ENCODE assay signal across 22 cellular contexts in genomic region chr15:89368566-89369223, GRCh38. TPM values are rescaled to one million over a fixed set of nuclear protein-coding genes. Genes with fewer than 3 reads are reported as not detected.
A peak's percentile ranks its signal among the peaks of the same experiment; 100 is the strongest.
DNase-seq lines count a peak whose midpoint lies in the region; ATAC-seq, FAIRE-seq and TF ChIP-seq lines count a peak whose summit lies in the region.
"Had no signal": no experiment of that assay in that cellular context is flagged by ENCODE, and none has a peak within 500 bp of the region (broad histone marks: within the 10 kb centered on the region; RNA-seq: fewer than 3 reads in every experiment).

No MANE protein-coding gene starts in this region.

- peaks cover 7% of the 10 kb centered on the region; the same call in 1 of the 2 replicates for H3K23me2 ChIP-seq in H1 (ENCODE audit: low read depth, low read length)

- no peak overlapping the region for H3K4ac ChIP-seq in H1 (replicated peaks; ENCODE audit: insufficient read length, low read depth, low read length)

- TF ChIP-seq CTCF in SK-N-SH (IDR thresholded peaks at IDR 0.05) (no peak), H1 (IDR thresholded peaks at IDR 0.05; ENCODE audit: control extremely low read depth in 1 of 3, insufficient read depth in 1 of 3, low read depth in 1 of 3, low read length in 3 of 3) (no peak; a peak in 1 of 4 replicates)

- H3K36me3 ChIP-seq in SK-N-SH (replicated peaks in 1 of 2; ENCODE audit: control insufficient read depth in 1 of 2, insufficient read depth in 2 of 2, low read length in 1 of 2) (peaks cover 0 to 2% of the 10 kb centered on the region in 2 experiments), H1 (ENCODE audit: control insufficient read depth in 2 of 4, insufficient read depth in 4 of 4, low read length in 3 of 4) (no peaks in the 10 kb centered on the region; a peak in 1 of 8 replicates)
- H3K36me3 ChIP-seq: gastrocnemius medialis, pancreas, upper lobe of right lung had no signal

- H3K36me3 Mint-ChIP-seq in stimulated activated naive B cell treated with anti-CD40 and anti-IgM and Interleukin-4, amounts not matched to agents 10 μg/mL and 1 μg/mL and 100 μg/mL, for 72 hours = no peaks in the 10 kb centered on the region
- H3K36me3 Mint-ChIP-seq: activated naive CD4-positive, alpha-beta T cell treated with anti-CD3 and anti-CD28 coated beads, Interleukin-2, amount 50 U/mL, for 24 hours; CD8-positive, alpha-beta memory T cell had no signal

- no peak for TF ChIP-seq RAD21 in SK-N-SH (IDR thresholded peaks at IDR 0.05; ENCODE audit: low read length)
- no peak for TF ChIP-seq RAD21 in H1 (IDR thresholded peaks at IDR 0.05 in 1 of 2, conservative IDR thresholded peaks at IDR 0.05 in 1 of 2; ENCODE audit: low read depth in 2 of 2, low read length in 2 of 2)

- H3K4me2 ChIP-seq in SK-N-SH = no peak overlapping the region
- H3K4me2 ChIP-seq in H1 (ENCODE audit: insufficient read depth in 1 of 2, low read depth in 2 of 2, low read length in 2 of 2) = peak overlapping the region; percentile 58 to 80

- ATAC-seq in SK-N-SH treated with all-trans-retinoic acid at 6 μM for 48 hours = no peak
- ATAC-seq in stimulated activated naive B cell treated with anti-CD40 and anti-IgM and Interleukin-4, amounts not matched to agents 10 μg/mL and 1 μg/mL and 100 μg/mL, for 72 hours (replicated peaks) = no peak
- ATAC-seq in HG03469 (IDR thresholded peaks at IDR 0.05; ENCODE audit: unreplicated experiment) = no peak
- ATAC-seq: gastrocnemius medialis, left ventricle myocardium superior, pancreas, upper lobe of right lung had no signal

- FAIRE-seq in H1 (lab: Jason Lieb, UNC) = no peak
- FAIRE-seq: pancreas had no signal

- TF ChIP-seq POLR2A in H1 (IDR thresholded peaks at IDR 0.05; ENCODE audit: control extremely low read depth in 1 of 2, low read depth in 2 of 2, low read length in 2 of 2) = no peak

- H3K27ac ChIP-seq in SK-N-SH (ENCODE audit: low read depth in 2 of 2, low read length in 1 of 2) (no peak overlapping the region; a peak in 1 of 4 replicates), H1 (ENCODE audit: low read depth, low read length) (no peak overlapping the region)
- H3K27ac ChIP-seq: gastrocnemius medialis, HL-60, pancreas, upper lobe of right lung had no signal

- H4K5ac ChIP-seq in H1 (ENCODE audit: insufficient read length, low read depth, low read length) = no peak overlapping the region

- H3K14ac ChIP-seq in H1 (ENCODE audit: insufficient read length) = no peak overlapping the region

- DNase-seq in SK-N-SH (peak; percentile 75), NCI-H1105 treated with DMSO at 0.1 percent for 48 hours (lab: John Stamatoyannopoulos, UW) (peak; percentile 19), H1 (ENCODE audit: low read depth in 1 of 2, low spot score in 2 of 2) (peak in 1 of 2 experiments; percentile 83), AG08395 (ENCODE audit: low spot score) (no peak), NCI-H2107 (lab: John Stamatoyannopoulos, UW) (no peak)
- no peak for DNase-seq in stimulated activated naive B cell treated with anti-CD40 and anti-IgM and Interleukin-4, amounts not matched to agents 10 μg/mL and 1 μg/mL and 100 μg/mL, for 72 hours
- DNase-seq: activated CD4-positive, alpha-beta T cell treated with anti-CD3 and anti-CD28 coated beads, Interleukin-2, amount 50 U/mL, for 4 hours; activated T-cell treated with anti-CD3 and anti-CD28 coated beads, Interleukin-2, amount 50 U/mL, for 24 hours; CD8-positive, alpha-beta memory T cell; dermis blood vessel endothelial cell; gastrocnemius medialis; GOT3; left ventricle myocardium superior; NK-92 treated with Interleukin-12 subunit alpha and Interleukin-12 subunit beta, amount 100 ng/mL, for 24 hours; stimulated activated CD4-positive, alpha-beta T cell treated with anti-CD3 and anti-CD28 coated beads, Interleukin-1b, Interleukin-23, amount 100 ng/mL, for 48 hours; stimulated activated naive CD8-positive, alpha-beta T cell treated with anti-CD3 and anti-CD28 coated beads, Interleukin-15, amount 100 ng/mL, for 72 hours; upper lobe of right lung had no signal

- no peak overlapping the region for H3K23ac ChIP-seq in H1 (ENCODE audit: insufficient read length)

- H4K8ac ChIP-seq in H1 (ENCODE audit: extremely low read depth, insufficient read depth, low read length) = no peak overlapping the region

- no peak overlapping the region for H3K9ac ChIP-seq in SK-N-SH
- no peak overlapping the region for H3K9ac ChIP-seq in H1 (replicated peaks in 1 of 4; ENCODE audit: extremely low read depth in 1 of 4, low read depth in 3 of 4, low read length in 3 of 4)

- H3K9me3 Mint-ChIP-seq in stimulated activated naive B cell treated with anti-CD40 and anti-IgM and Interleukin-4, amounts not matched to agents 10 μg/mL and 1 μg/mL and 100 μg/mL, for 72 hours = peaks cover 0 to 2% of the 10 kb centered on the region in 2 donors
- H3K9me3 Mint-ChIP-seq: activated naive CD4-positive, alpha-beta T cell treated with anti-CD3 and anti-CD28 coated beads, Interleukin-2, amount 50 U/mL, for 24 hours; activated T-cell treated with anti-CD3 and anti-CD28 coated beads, Interleukin-2, amount 50 U/mL, for 24 hours; stimulated activated naive CD8-positive, alpha-beta T cell treated with anti-CD3 and anti-CD28 coated beads, Interleukin-15, amount 100 ng/mL, for 72 hours had no signal

- no peak overlapping the region for H4K91ac ChIP-seq in H1 (replicated peaks; ENCODE audit: insufficient read length, low read length)

- WGBS in SK-N-SH (ENCODE audit: low lambda C conversion rate) = 36% methylated on average over 31 of the region's 34 CpGs
- WGBS in H1 (ENCODE audit: extremely low coverage in 1 of 2, insufficient coverage in 1 of 2, insufficient read length in 1 of 2, insufficient replicate concordance in 2 of 2, low coverage in 1 of 2, low lambda C conversion rate in 2 of 2, missing lambda C conversion rate in 1 of 2), 2 experiments = 3% methylated on average over 25 of the region's 34 CpGs; no CpG with 5 or more reads in 1 of the 2 experiments

- H3K56ac ChIP-seq in H1 (replicated peaks; ENCODE audit: insufficient read length, low read depth, low read length) = no peak overlapping the region

- H4K20me1 ChIP-seq in SK-N-SH (ENCODE audit: insufficient read depth) = 0 out of 2 replicates have a peak, but pooled peaks cover 1% of the 10 kb centered on the region
- peaks cover 17 to 43% of the 10 kb centered on the region in 2 experiments for H4K20me1 ChIP-seq in H1 (replicated peaks in 1 of 2; ENCODE audit: control insufficient read depth in 1 of 2, insufficient read depth in 2 of 2, low read length in 2 of 2)

- no peak overlapping the region for H2BK5ac ChIP-seq in H1 (ENCODE audit: low read depth, low read length)

- no peak overlapping the region for H2BK15ac ChIP-seq in H1 (ENCODE audit: low read length)

- no peak overlapping the region; the same call in 1 of the 2 replicates for H3K18ac ChIP-seq in H1 (ENCODE audit: extremely low read depth, low read length)

- no peak overlapping the region for H2BK120ac ChIP-seq in H1 (replicated peaks; ENCODE audit: low read depth, low read length)

- H3K4me3 ChIP-seq in SK-N-SH (ENCODE audit: low read depth in 2 of 2, low read length in 1 of 2) (peak overlapping the region in 1 of 2 experiments; percentile 52; a peak in 3 of 4 replicates), H1 (ENCODE audit: extremely low read depth in 1 of 4, insufficient read depth in 2 of 4, low read depth in 3 of 4, low read length in 4 of 4) (peak overlapping the region in 2 of 4 experiments; percentile 4 to 50; a peak in 3 of 8 replicates)
- H3K4me3 ChIP-seq: gastrocnemius medialis, upper lobe of right lung had no signal

- 0 out of 2 replicates have a peak overlapping the region, but pooled peaks have one; percentile 72 for H2BK20ac ChIP-seq in H1 (ENCODE audit: low read length)

- peak overlapping the region; percentile 59 for H3K27ac Mint-ChIP-seq in stimulated activated naive B cell treated with anti-CD40 and anti-IgM and Interleukin-4, amounts not matched to agents 10 μg/mL and 1 μg/mL and 100 μg/mL, for 72 hours
- H3K27ac Mint-ChIP-seq: activated naive CD4-positive, alpha-beta T cell treated with anti-CD3 and anti-CD28 coated beads, Interleukin-2, amount 50 U/mL, for 24 hours; activated T-cell treated with anti-CD3 and anti-CD28 coated beads, Interleukin-2, amount 50 U/mL, for 24 hours; CD8-positive, alpha-beta memory T cell; stimulated activated naive CD8-positive, alpha-beta T cell treated with anti-CD3 and anti-CD28 coated beads, Interleukin-15, amount 100 ng/mL, for 72 hours had no signal

- H3K27me3 ChIP-seq in SK-N-SH (ENCODE audit: insufficient read depth) = peaks cover 10% of the 10 kb centered on the region
- H3K27me3 ChIP-seq in H1 (replicated peaks in 1 of 4; ENCODE audit: control insufficient read depth in 3 of 4, extremely low read depth in 1 of 4, insufficient read depth in 3 of 4, low read length in 3 of 4) = peaks cover 97 to 100% (median 99%) of the 10 kb centered on the region in 4 experiments

- H3K79me1 ChIP-seq in H1 (ENCODE audit: low read depth, low read length) = no peaks in the 10 kb centered on the region

- H2AFZ ChIP-seq in SK-N-SH (ENCODE audit: low read depth) (no peak overlapping the region), H1 (ENCODE audit: low read length) (no peak overlapping the region)

- peaks cover 18 to 38% of the 10 kb centered on the region in 2 donors for H3K4me1 Mint-ChIP-seq in stimulated activated naive B cell treated with anti-CD40 and anti-IgM and Interleukin-4, amounts not matched to agents 10 μg/mL and 1 μg/mL and 100 μg/mL, for 72 hours

- no peaks in the 10 kb centered on the region for H3F3A ChIP-seq in SK-N-SH (replicated peaks; ENCODE audit: insufficient read depth)

- H3K79me2 ChIP-seq in SK-N-SH (ENCODE audit: insufficient read depth) = no peaks in the 10 kb centered on the region
- no peaks in the 10 kb centered on the region for H3K79me2 ChIP-seq in H1 (ENCODE audit: control insufficient read depth in 1 of 2, insufficient read depth in 2 of 2, low read length in 2 of 2)

- CTCF ChIA-PET in SK-N-SH (lab: Yijun Ruan, JAX) = interaction anchor here (1.0 to 4.2 kb wide), 7 partner anchors 11 to 191 kb away, joined by 3 to 60 read pairs (median 6); no protein-coding TSS in a partner anchor
- CTCF ChIA-PET in H1 (lab: Charles Lee; ENCODE audit: partially characterized antibody) = interaction anchor here (0.9 to 5.3 kb wide), 8 partner anchors 10 to 106 kb away, joined by 3 to 77 read pairs (median 8); no protein-coding TSS in a partner anchor

- H2AK5ac ChIP-seq in H1 (ENCODE audit: low read depth, low read length) = 0 out of 2 replicates have a peak overlapping the region, but pooled peaks have one; percentile 94

- POLR2A ChIA-PET in SK-N-SH (lab: Yijun Ruan, JAX) (interaction anchor here (1.0 to 1.8 kb wide), 4 partner anchors 15 to 33 kb away, joined by 3 to 5 read pairs (median 4); no protein-coding TSS in a partner anchor), H1 (lab: Charles Lee; ENCODE audit: partially characterized antibody) (interaction anchor here (0.6 to 5.2 kb wide), 11 partner anchors 9 to 60 kb away, joined by 3 to 26 read pairs (median 4); no protein-coding TSS in a partner anchor)

- H3K27me3 Mint-ChIP-seq in stimulated activated naive B cell treated with anti-CD40 and anti-IgM and Interleukin-4, amounts not matched to agents 10 μg/mL and 1 μg/mL and 100 μg/mL, for 72 hours = peaks cover 68 to 83% of the 10 kb centered on the region in 2 donors

- H3K4me1 ChIP-seq in SK-N-SH (ENCODE audit: control insufficient read depth in 1 of 2, insufficient read depth in 2 of 2, low read depth in 1 of 2, low read length in 1 of 2) (peaks cover 0 to 56% of the 10 kb centered on the region in 2 experiments; a peak in 1 of 4 replicates), H1 (replicated peaks in 1 of 4; ENCODE audit: control insufficient read depth in 3 of 4, insufficient read depth in 4 of 4, low read length in 3 of 4) (peaks cover 7 to 32% (median 19%) of the 10 kb centered on the region in 4 experiments)
- H3K4me1 ChIP-seq: pancreas had no signal

- H3K9me2 ChIP-seq in SK-N-SH = no peaks in the 10 kb centered on the region

- H2BK12ac ChIP-seq in H1 (ENCODE audit: low read depth, low read length) = peak overlapping the region; percentile 17; the same call in 1 of the 2 replicates

- peak overlapping the region in 1 of 2 donors; percentile 6 for H3K4me3 Mint-ChIP-seq in stimulated activated naive B cell treated with anti-CD40 and anti-IgM and Interleukin-4, amounts not matched to agents 10 μg/mL and 1 μg/mL and 100 μg/mL, for 72 hours
- H3K4me3 Mint-ChIP-seq: activated naive CD4-positive, alpha-beta T cell treated with anti-CD3 and anti-CD28 coated beads, Interleukin-2, amount 50 U/mL, for 24 hours; activated T-cell treated with anti-CD3 and anti-CD28 coated beads, Interleukin-2, amount 50 U/mL, for 24 hours had no signal

- TF ChIP-seq EP300 in SK-N-SH (IDR thresholded peaks at IDR 0.05; ENCODE audit: borderline replicate concordance in 1 of 2, low read depth in 1 of 2, low read length in 1 of 2) = no peak
- no peak for TF ChIP-seq EP300 in H1 (IDR thresholded peaks at IDR 0.05; ENCODE audit: borderline replicate concordance in 1 of 2, low read depth in 2 of 2, low read length in 2 of 2)

- H3K9me3 ChIP-seq in SK-N-SH (no peaks in the 10 kb centered on the region), H1 (ENCODE audit: insufficient read depth in 2 of 2, low read depth in 1 of 2, low read length in 1 of 2) (no peaks in the 10 kb centered on the region; a peak in 1 of 4 replicates)
- H3K9me3 ChIP-seq: gastrocnemius medialis, pancreas, upper lobe of right lung had no signal

RNA-seq across cellular contexts. Expression of gene POLG, which starts 34.1 kb away (rescaled TPM):
- 24.9 and 25.1 TPM in 2 replicates for polyA plus RNA-seq in SK-N-SH (2012; rRNA removed)
- 13.4 and 18.8 TPM in 2 replicates for polyA plus RNA-seq in SK-N-SH (2012; cell fraction: cytosol; rRNA removed)
- polyA plus RNA-seq in SK-N-SH (2012; cell fraction: nucleus; rRNA removed) = 145 and 160 TPM in 2 replicates
- total RNA-seq in H1 (2021; fragmentation: NEBNext Ultra II Directional; extraction: Animal tissue kit (Norgen Biotek cat#: 25700)) = 52.3 and 53.4 TPM in 2 replicates
- polyA plus RNA-seq in H1 (2011; rRNA removed) = 14.8 and 27.1 TPM in 2 replicates
- polyA plus RNA-seq in H1 (2011; cell fraction: cytosol; rRNA removed) = 38.0 TPM
- 124 TPM for polyA plus RNA-seq in H1 (2011; cell fraction: nucleus; rRNA removed)
- 40.8 to 48.7 TPM (median 46.6 TPM) in 4 replicates for polyA plus RNA-seq in H1 (2012, experiment 1 of 2)
- 34.4 TPM for polyA plus RNA-seq in H1 (2012, experiment 2 of 2)
- polyA plus RNA-seq in H1 (2013, experiment 1 of 2) = 24.0 TPM
- polyA plus RNA-seq in H1 (2013, experiment 2 of 2) = 21.0 TPM
- 23.1 and 50.9 TPM in 2 replicates for polyA minus RNA-seq in H1 (2011; rRNA and poly(A)+ RNA removed)
- 41.5 TPM for polyA minus RNA-seq in H1 (2011; cell fraction: cytosol; rRNA and poly(A)+ RNA removed)
- polyA minus RNA-seq in H1 (2011; cell fraction: nucleus; rRNA and poly(A)+ RNA removed) = 106 TPM

Comparison
In these comparisons a context has a peak if more than half of its experiments do, and no peak if none do; other contexts are left out.
1. DNase-seq: peak in SK-N-SH (single experiment) and NCI-H1105 treated with DMSO at 0.1 percent for 48 hours (single experiment); none in stimulated activated naive B cell treated with anti-CD40 and anti-IgM and Interleukin-4, amounts not matched to agents 10 μg/mL and 1 μg/mL and 100 μg/mL, for 72 hours (single experiment), AG08395 (single experiment) and NCI-H2107 (single experiment).
2. Of the 17 proteins assayed by ChIP-seq in both H1 and SK-N-SH: peak only in H1: CHD2; only in SK-N-SH: none; in both: none; in neither: 16.